In genomic region chr5:73405691-73406090, GRCh38 we compare ENCODE assay signal across 20 cellular contexts. TPM values are rescaled to one million over a fixed set of nuclear protein-coding genes. Genes with fewer than 3 reads are reported as not detected.
"Had no signal": no experiment of that assay in that cellular context is flagged by ENCODE, and none has a peak within 500 bp of the region (broad histone marks: within the 10 kb centered on the region; RNA-seq: fewer than 3 reads in every experiment).

No MANE protein-coding gene starts in this region.

- H3K36me3 ChIP-seq: brain microvascular endothelial cell, heart left ventricle, sigmoid colon, thoracic aorta, upper lobe of left lung had no signal

- H3K4me1 Mint-ChIP-seq: activated CD4-positive, alpha-beta memory T cell treated with anti-CD3 and anti-CD28 coated beads, Interleukin-2, amount 10 ng/mL, durations not matched to agents 7 days and 5 days; activated CD4-positive, alpha-beta T cell treated with anti-CD3 and anti-CD28 coated beads, Interleukin-2, amount 10 ng/mL, durations not matched to agents 24 days and 14 days; activated naive CD4-positive, alpha-beta T cell treated with anti-CD3 and anti-CD28 coated beads, Interleukin-2, amount 10 ng/mL, durations not matched to agents 7 days and 5 days; activated naive CD8-positive, alpha-beta T cell treated with anti-CD3 and anti-CD28 coated beads, Interleukin-2, amount 50 U/mL, for 24 hours; memory B cell had no signal

- H3K9me3 Mint-ChIP-seq: activated CD4-positive, alpha-beta memory T cell treated with anti-CD3 and anti-CD28 coated beads, Interleukin-2, amount 10 ng/mL, durations not matched to agents 7 days and 5 days; activated CD4-positive, alpha-beta T cell treated with anti-CD3 and anti-CD28 coated beads, Interleukin-2, amount 10 ng/mL, durations not matched to agents 24 days and 14 days; activated naive CD4-positive, alpha-beta T cell treated with anti-CD3 and anti-CD28 coated beads, Interleukin-2, amount 10 ng/mL, durations not matched to agents 7 days and 5 days; activated naive CD8-positive, alpha-beta T cell treated with anti-CD3 and anti-CD28 coated beads, Interleukin-2, amount 50 U/mL, for 24 hours; effector memory CD8-positive, alpha-beta T cell; memory B cell; nephron progenitor cell; T-helper 1 cell treated with Interleukin-12 subunit alpha and Interleukin-12 subunit beta and Interleukin-4 antibody, amounts not matched to agents 30 μg/mL and 1 μg/mL, for 36 hours had no signal

- H3K27ac Mint-ChIP-seq: activated CD4-positive, alpha-beta memory T cell treated with anti-CD3 and anti-CD28 coated beads, Interleukin-2, amount 10 ng/mL, durations not matched to agents 7 days and 5 days; activated CD4-positive, alpha-beta T cell treated with anti-CD3 and anti-CD28 coated beads, Interleukin-2, amount 10 ng/mL, durations not matched to agents 24 days and 14 days; activated naive CD4-positive, alpha-beta T cell treated with anti-CD3 and anti-CD28 coated beads, Interleukin-2, amount 10 ng/mL, durations not matched to agents 7 days and 5 days; activated naive CD8-positive, alpha-beta T cell treated with anti-CD3 and anti-CD28 coated beads, Interleukin-2, amount 50 U/mL, for 24 hours; effector memory CD8-positive, alpha-beta T cell; memory B cell; nephron progenitor cell; T-helper 1 cell treated with Interleukin-12 subunit alpha and Interleukin-12 subunit beta and Interleukin-4 antibody, amounts not matched to agents 30 μg/mL and 1 μg/mL, for 36 hours had no signal

- DNase-seq: activated CD4-positive, alpha-beta memory T cell treated with anti-CD3 and anti-CD28 coated beads, Interleukin-2, amount 10 ng/mL, durations not matched to agents 7 days and 5 days; activated effector memory CD4-positive, alpha-beta T cell treated with anti-CD3 and anti-CD28 coated beads, Interleukin-2, amount 50 U/mL, for 16 hours; activated naive CD4-positive, alpha-beta T cell treated with anti-CD3 and anti-CD28 coated beads, Interleukin-2, amount 10 ng/mL, durations not matched to agents 7 days and 5 days; activated naive CD8-positive, alpha-beta T cell treated with anti-CD3 and anti-CD28 coated beads, Interleukin-2, amount 50 U/mL, for 24 hours; anterior cingulate cortex; brain microvascular endothelial cell; central memory CD4-positive, alpha-beta T cell; effector memory CD8-positive, alpha-beta T cell; heart left ventricle; nephron progenitor cell; nucleus accumbens; sigmoid colon; stimulated activated CD4-positive, alpha-beta T cell treated with anti-CD3 and anti-CD28 coated beads, Interleukin-2, amount 100 ng/mL, for 48 hours; stimulated activated naive CD4-positive, alpha-beta T cell; upper lobe of left lung had no signal

- H3K9me3 ChIP-seq: heart left ventricle, sigmoid colon, thoracic aorta, upper lobe of left lung had no signal

- H3K4me3 Mint-ChIP-seq: activated CD4-positive, alpha-beta memory T cell treated with anti-CD3 and anti-CD28 coated beads, Interleukin-2, amount 10 ng/mL, durations not matched to agents 7 days and 5 days; activated CD4-positive, alpha-beta T cell treated with anti-CD3 and anti-CD28 coated beads, Interleukin-2, amount 10 ng/mL, durations not matched to agents 24 days and 14 days; activated naive CD4-positive, alpha-beta T cell treated with anti-CD3 and anti-CD28 coated beads, Interleukin-2, amount 10 ng/mL, durations not matched to agents 7 days and 5 days; activated naive CD8-positive, alpha-beta T cell treated with anti-CD3 and anti-CD28 coated beads, Interleukin-2, amount 50 U/mL, for 24 hours; effector memory CD8-positive, alpha-beta T cell; memory B cell; nephron progenitor cell; T-helper 1 cell treated with Interleukin-12 subunit alpha and Interleukin-12 subunit beta and Interleukin-4 antibody, amounts not matched to agents 30 μg/mL and 1 μg/mL, for 36 hours had no signal

- H3K4me1 ChIP-seq: heart left ventricle, sigmoid colon had no signal

- H3K4me3 ChIP-seq: heart left ventricle, sigmoid colon, thoracic aorta, upper lobe of left lung had no signal

- H3K27ac ChIP-seq: brain microvascular endothelial cell, heart left ventricle, sigmoid colon, thoracic aorta, upper lobe of left lung had no signal

- H3K36me3 Mint-ChIP-seq: activated naive CD4-positive, alpha-beta T cell treated with anti-CD3 and anti-CD28 coated beads, Interleukin-2, amount 10 ng/mL, durations not matched to agents 7 days and 5 days; memory B cell had no signal

- H3K27me3 ChIP-seq: brain microvascular endothelial cell, sigmoid colon, upper lobe of left lung had no signal

RNA-seq across cellular contexts. Expression of gene FOXD1, which starts 42.9 kb away (rescaled TPM):
- total RNA-seq: liver had no signal
- polyA plus RNA-seq: liver had no signal
